ENCODE assay signal across 2 cellular contexts in genomic region chr19:48975947-48976847, GRCh38.
TF ChIP-seq lines count a peak whose summit lies in the region.

No MANE protein-coding gene starts in this region.

TF ChIP-seq in GM12891, 5 proteins besides CTCF, POLR2A, EP300 and RAD21:
- TF ChIP-seq POU2F2 (IDR thresholded peaks at IDR 0.05; ENCODE audit: low read depth, low read length) = no peak
- no peak for TF ChIP-seq SPI1 (IDR thresholded peaks at IDR 0.05; ENCODE audit: low read depth, low read length)
- no peak for TF ChIP-seq PAX5 (IDR thresholded peaks at IDR 0.05; ENCODE audit: insufficient read depth, low read length, severe bottlenecking)

TF ChIP-seq in endothelial cell of umbilical vein, 7 proteins besides CTCF, POLR2A, EP300 and RAD21:
- TF ChIP-seq EZH2 (IDR thresholded peaks at IDR 0.05; ENCODE audit: borderline replicate concordance, low read depth, low read length, severe bottlenecking) (no peak), POLR2AphosphoS5 (IDR thresholded peaks at IDR 0.05; ENCODE audit: insufficient read depth, low read depth, low read length) (no peak), MYC (IDR thresholded peaks at IDR 0.05; ENCODE audit: low read depth, low read length) (no peak), JUN (IDR thresholded peaks at IDR 0.05; ENCODE audit: borderline replicate concordance, insufficient read depth, insufficient read length, low read depth) (no peak), GATA2 (IDR thresholded peaks at IDR 0.05; ENCODE audit: insufficient read depth, insufficient read length, low read depth, low read length) (no peak), FOS (IDR thresholded peaks at IDR 0.05; ENCODE audit: borderline replicate concordance, insufficient read depth, low read length) (no peak), MAX (IDR thresholded peaks at IDR 0.05; ENCODE audit: insufficient read depth, insufficient read length) (no peak)
